ENCODE assay signal across 20 cellular contexts in genomic region chr15:59678171-59678570, GRCh38.
"Had no signal": no experiment of that assay in that cellular context is flagged by ENCODE, and none has a peak within 500 bp of the region (broad histone marks: within the 10 kb centered on the region; RNA-seq: fewer than 3 reads in every experiment).

No MANE protein-coding gene starts in this region.

- ATAC-seq: heart left ventricle; left ventricle myocardium superior; natural killer cell treated with Interleukin-12 subunit alpha and Interleukin-12 subunit beta and Interleukin-15 and Interleukin-18, amount 100 ng/mL, for 72 hours; T-cell; upper lobe of right lung had no signal

- H3K27ac ChIP-seq: colonic mucosa, heart left ventricle, spleen, thyroid gland, upper lobe of right lung had no signal

- DNase-seq: activated CD8-positive, alpha-beta memory T cell treated with anti-CD3 and anti-CD28 coated beads, Interleukin-2, amount 50 U/mL, for 48 hours; activated naive CD4-positive, alpha-beta T cell treated with Interleukin-2 at 50 U/mL for 16 hours; activated naive CD8-positive, alpha-beta T cell treated with anti-CD3 and anti-CD28 coated beads, Interleukin-2, amount 10 ng/mL, durations not matched to agents 7 days and 5 days; amygdala; colonic mucosa; endodermal cell; heart left ventricle; left ventricle myocardium superior; mammary epithelial cell; spleen; stimulated activated CD4-positive, alpha-beta T cell treated with anti-CD3 and anti-CD28 coated beads, Interleukin-4, amount 100 ng/mL, for 24 hours; substantia nigra; T-cell; T-helper 9 cell; thyroid gland; upper lobe of right lung had no signal

- H3K27me3 Mint-ChIP-seq: activated naive CD8-positive, alpha-beta T cell treated with anti-CD3 and anti-CD28 coated beads, Interleukin-2, amount 10 ng/mL, durations not matched to agents 7 days and 5 days; natural killer cell treated with Interleukin-12 subunit alpha and Interleukin-12 subunit beta and Interleukin-15 and Interleukin-18, amount 100 ng/mL, for 72 hours; progenitor cell of endocrine pancreas; stimulated activated naive CD8-positive, alpha-beta T cell treated with anti-CD3 and anti-CD28 coated beads, Interleukin-15, Interleukin-2, amounts not matched to agents 100 ng/mL and 50 ng/mL, for 24 hours; T-cell had no signal

- H3K9me3 ChIP-seq: colonic mucosa, heart left ventricle, spleen, thyroid gland, upper lobe of right lung had no signal

- H3K4me1 Mint-ChIP-seq: mesothelial cell of epicardium had no signal

- H3K4me1 ChIP-seq: colonic mucosa, thyroid gland, upper lobe of right lung had no signal

- H3K27me3 ChIP-seq: colonic mucosa, heart left ventricle, spleen, thyroid gland, upper lobe of right lung had no signal

- H3K9me3 Mint-ChIP-seq: activated naive CD8-positive, alpha-beta T cell treated with anti-CD3 and anti-CD28 coated beads, Interleukin-2, amount 10 ng/mL, durations not matched to agents 7 days and 5 days; endodermal cell; mesothelial cell of epicardium; natural killer cell treated with Interleukin-12 subunit alpha and Interleukin-12 subunit beta and Interleukin-15 and Interleukin-18, amount 100 ng/mL, for 72 hours; stimulated activated naive CD8-positive, alpha-beta T cell treated with anti-CD3 and anti-CD28 coated beads, Interleukin-15, Interleukin-2, amounts not matched to agents 100 ng/mL and 50 ng/mL, for 24 hours; T-cell had no signal

- H3K27ac Mint-ChIP-seq: endodermal cell; mesothelial cell of epicardium; natural killer cell treated with Interleukin-12 subunit alpha and Interleukin-12 subunit beta and Interleukin-15 and Interleukin-18, amount 100 ng/mL, for 72 hours; progenitor cell of endocrine pancreas; stimulated activated naive CD8-positive, alpha-beta T cell treated with anti-CD3 and anti-CD28 coated beads, Interleukin-15, Interleukin-2, amounts not matched to agents 100 ng/mL and 50 ng/mL, for 24 hours; T-cell had no signal

- H3K4me3 ChIP-seq: colonic mucosa, heart left ventricle, spleen, thyroid gland, upper lobe of right lung had no signal

- H3K4me3 Mint-ChIP-seq: endodermal cell; mesothelial cell of epicardium; natural killer cell treated with Interleukin-12 subunit alpha and Interleukin-12 subunit beta and Interleukin-15 and Interleukin-18, amount 100 ng/mL, for 72 hours; stimulated activated naive CD8-positive, alpha-beta T cell treated with anti-CD3 and anti-CD28 coated beads, Interleukin-15, Interleukin-2, amounts not matched to agents 100 ng/mL and 50 ng/mL, for 24 hours; T-cell had no signal
